ENCODE assay signal across 8 cellular contexts in genomic region chr11:22163394-22163797, GRCh38. TPM values are rescaled to one million over a fixed set of nuclear protein-coding genes. Genes with fewer than 3 reads are reported as not detected.
DNase-seq lines count a peak whose midpoint lies in the region; ATAC-seq, FAIRE-seq and TF ChIP-seq lines count a peak whose summit lies in the region.

No MANE protein-coding gene starts in this region.

- peak; percentile 73 for DNase-seq in CD14-positive monocyte (ENCODE audit: low spot score)
- peak; percentile 2 for DNase-seq in bronchial epithelial cell (ENCODE audit: low read depth)
- DNase-seq in central memory CD4-positive, alpha-beta T cell = no peak
- DNase-seq in NCI-H2029 (lab: John Stamatoyannopoulos, UW) = no peak
- DNase-seq in NCI-H2081 (lab: John Stamatoyannopoulos, UW) = no peak
- no peak for DNase-seq in globus pallidus (ENCODE audit: low spot score)

- H3K36me3 Mint-ChIP-seq in CD14-positive monocyte = no peaks in the 10 kb centered on the region

- no peaks in the 10 kb centered on the region for H3K36me3 ChIP-seq in bronchial epithelial cell (ENCODE audit: control insufficient read depth, insufficient read depth, low read length)

- peak; percentile 89 for ATAC-seq in GM21360 (IDR thresholded peaks at IDR 0.05; ENCODE audit: unreplicated experiment)
- ATAC-seq in HG03378 (IDR thresholded peaks at IDR 0.05; ENCODE audit: unreplicated experiment) = peak; percentile 82

- no peak for FAIRE-seq in bronchial epithelial cell (lab: Jason Lieb, UNC)

- TF ChIP-seq CTCF in CD14-positive monocyte (IDR thresholded peaks at IDR 0.05) (no peak), bronchial epithelial cell (IDR thresholded peaks at IDR 0.05; ENCODE audit: insufficient read depth, low read length, severe bottlenecking) (no peak)

- H3K27ac Mint-ChIP-seq in CD14-positive monocyte = peak overlapping the region; percentile 79 to 92 (median 90)

- H3K27me3 ChIP-seq in bronchial epithelial cell (ENCODE audit: control insufficient read depth, insufficient read depth, low read length) = no peaks in the 10 kb centered on the region

- H3K4me3 ChIP-seq in bronchial epithelial cell (ENCODE audit: low read depth, low read length) = no peak overlapping the region

- H3K27me3 Mint-ChIP-seq in CD14-positive monocyte (ENCODE audit: low read depth in 3 of 3) = peaks cover 0 to 3% (median 0%) of the 10 kb centered on the region in 3 donors

- H3K9me3 Mint-ChIP-seq in CD14-positive monocyte = no peaks in the 10 kb centered on the region

- intact Hi-C loops in CD14-positive monocyte (cut with micrococcal nuclease) = no loop called here

- peaks cover 34% of the 10 kb centered on the region for H3K4me1 Mint-ChIP-seq in CD14-positive monocyte

- peak overlapping the region; percentile 1 to 68 for H3K4me3 Mint-ChIP-seq in CD14-positive monocyte

RNA-seq across cellular contexts. Expression of gene ANO5, which starts 29.5 kb away (rescaled TPM):
- polyA plus RNA-seq in CD14-positive monocyte = 1 to 10 TPM; 1.0 to 1.1 TPM
- total RNA-seq in bronchial epithelial cell = 0.13 and 0.26 TPM in 2 replicates

Comparison
In these comparisons a context has a peak if more than half of its experiments do, and no peak if none do; other contexts are left out.
1. DNase-seq: peak in CD14-positive monocyte (single experiment) and bronchial epithelial cell (single experiment); none in central memory CD4-positive, alpha-beta T cell (single experiment), NCI-H2029 (single experiment), NCI-H2081 (0 of 2) and globus pallidus (single experiment).